18 cellular contexts compared by ENCODE assay signal in genomic region chr19:5216141-5216847, GRCh38.
"Had no signal": no experiment of that assay in that cellular context is flagged by ENCODE, and none has a peak within 500 bp of the region (broad histone marks: within the 10 kb centered on the region; RNA-seq: fewer than 3 reads in every experiment).

No MANE protein-coding gene starts in this region.

- H3K27ac Mint-ChIP-seq: activated CD4-positive, alpha-beta T cell treated with anti-CD3 and anti-CD28 coated beads, Interleukin-2, amount 10 ng/mL, durations not matched to agents 7 days and 5 days; activated naive CD8-positive, alpha-beta T cell treated with anti-CD3 and anti-CD28 coated beads, Interleukin-2, amount 50 U/mL, for 24 hours; activated T-helper 1 cell treated with anti-CD3 and anti-CD28 coated beads, Interleukin-12 subunit alpha, Interleukin-12 subunit beta, Interleukin-2, Interleukin-4 antibody, amounts not matched to agents 30 ng/mL and 10 ng/mL and 1 ng/mL, durations not matched to agents 14 hours and 24 hours and 36 hours; nephron had no signal

- H3K27me3 ChIP-seq: esophagus squamous epithelium, tibial artery had no signal

- ATAC-seq: activated naive CD8-positive, alpha-beta T cell treated with anti-CD3 and anti-CD28 coated beads, Interleukin-2, amount 50 U/mL, for 24 hours; right cardiac atrium had no signal

- H3K4me1 Mint-ChIP-seq: activated CD4-positive, alpha-beta T cell treated with anti-CD3 and anti-CD28 coated beads, Interleukin-2, amount 10 ng/mL, durations not matched to agents 7 days and 5 days; nephron had no signal

- H3K27ac ChIP-seq: esophagus squamous epithelium, prostate gland, skin epidermis, tibial artery had no signal

- H3K27me3 Mint-ChIP-seq: activated CD4-positive, alpha-beta T cell treated with anti-CD3 and anti-CD28 coated beads, Interleukin-2, amount 10 ng/mL, durations not matched to agents 7 days and 5 days; activated naive CD8-positive, alpha-beta T cell treated with anti-CD3 and anti-CD28 coated beads, Interleukin-2, amount 50 U/mL, for 24 hours had no signal

- H3K4me3 Mint-ChIP-seq: activated CD4-positive, alpha-beta T cell treated with anti-CD3 and anti-CD28 coated beads, Interleukin-2, amount 10 ng/mL, durations not matched to agents 7 days and 5 days; activated naive CD8-positive, alpha-beta T cell treated with anti-CD3 and anti-CD28 coated beads, Interleukin-2, amount 50 U/mL, for 24 hours; activated T-helper 1 cell treated with anti-CD3 and anti-CD28 coated beads, Interleukin-12 subunit alpha, Interleukin-12 subunit beta, Interleukin-2, Interleukin-4 antibody, amounts not matched to agents 30 ng/mL and 10 ng/mL and 1 ng/mL, durations not matched to agents 14 hours and 24 hours and 36 hours; nephron had no signal

- FAIRE-seq: endothelial cell of umbilical vein, urothelium cell line had no signal

- H3K9me3 ChIP-seq: esophagus squamous epithelium, prostate gland, tibial artery had no signal

- H3K4me1 ChIP-seq: esophagus squamous epithelium, prostate gland, tibial artery had no signal

- DNase-seq: activated CD4-positive, alpha-beta T cell treated with anti-CD3 and anti-CD28 coated beads, Interleukin-2, amount 10 ng/mL, durations not matched to agents 7 days and 5 days; activated naive CD4-positive, alpha-beta T cell; activated naive CD8-positive, alpha-beta T cell treated with anti-CD3 and anti-CD28 coated beads, Interleukin-2, amount 50 U/mL, for 24 hours; aorta; cortex of kidney; effector CD4-positive, alpha-beta T cell; esophagus squamous epithelium; head of caudate nucleus; kidney glomerular epithelial cell; mesendoderm; right cardiac atrium; tibial artery had no signal

- H3K9me3 Mint-ChIP-seq: activated CD4-positive, alpha-beta T cell treated with anti-CD3 and anti-CD28 coated beads, Interleukin-2, amount 10 ng/mL, durations not matched to agents 7 days and 5 days; activated naive CD8-positive, alpha-beta T cell treated with anti-CD3 and anti-CD28 coated beads, Interleukin-2, amount 50 U/mL, for 24 hours had no signal

- H3K4me3 ChIP-seq: esophagus squamous epithelium, prostate gland, skin epidermis, tibial artery had no signal
